Comparison of ENCODE assay signal across 1 cellular context in the genomic region with DNA sequence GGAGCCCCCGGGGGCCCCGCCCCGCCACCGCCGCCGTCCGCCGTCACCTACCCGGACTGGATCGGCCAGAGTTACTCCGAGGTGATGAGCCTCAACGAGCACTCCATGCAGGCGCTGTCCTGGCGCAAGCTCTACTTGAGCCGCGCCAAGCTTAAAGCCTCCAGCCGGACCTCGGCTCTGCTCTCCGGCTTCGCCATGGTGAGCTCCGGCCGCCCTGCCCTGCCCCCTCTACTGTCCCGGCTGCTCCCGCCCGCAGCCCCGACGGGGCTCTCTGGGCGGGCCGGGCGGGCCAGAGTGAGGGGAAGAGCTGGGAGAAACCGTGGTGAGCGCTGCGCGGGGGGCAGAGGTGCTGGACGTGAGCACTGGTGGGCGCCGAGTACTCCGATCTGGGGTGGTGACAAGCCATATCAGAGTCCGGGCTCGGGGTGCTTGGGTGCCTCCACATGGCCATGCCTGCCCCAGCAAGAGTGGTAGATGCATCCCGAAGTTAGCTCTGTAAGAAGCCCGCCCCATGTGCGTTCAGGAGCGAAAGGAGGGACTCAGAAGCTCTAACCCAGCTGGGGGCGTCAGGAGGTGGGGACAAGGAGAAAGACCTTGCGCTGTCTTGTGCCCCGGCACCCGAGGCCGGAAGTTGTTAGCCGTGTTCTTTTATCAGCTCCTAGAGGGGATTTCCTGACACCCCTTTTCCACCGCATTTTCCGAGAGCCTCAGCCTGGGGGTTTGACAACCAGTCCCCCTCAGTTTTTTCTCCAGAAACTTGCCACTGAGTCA.
A peak's percentile ranks its signal among the peaks of the same experiment; 100 is the strongest.
TF ChIP-seq lines count a peak whose summit lies in the region.

No MANE protein-coding gene starts in this region.

TF ChIP-seq in HepG2, 621 proteins besides CTCF, POLR2A, EP300 and RAD21 (continued from another document and continues in another):
- TF ChIP-seq, protein P1, sequence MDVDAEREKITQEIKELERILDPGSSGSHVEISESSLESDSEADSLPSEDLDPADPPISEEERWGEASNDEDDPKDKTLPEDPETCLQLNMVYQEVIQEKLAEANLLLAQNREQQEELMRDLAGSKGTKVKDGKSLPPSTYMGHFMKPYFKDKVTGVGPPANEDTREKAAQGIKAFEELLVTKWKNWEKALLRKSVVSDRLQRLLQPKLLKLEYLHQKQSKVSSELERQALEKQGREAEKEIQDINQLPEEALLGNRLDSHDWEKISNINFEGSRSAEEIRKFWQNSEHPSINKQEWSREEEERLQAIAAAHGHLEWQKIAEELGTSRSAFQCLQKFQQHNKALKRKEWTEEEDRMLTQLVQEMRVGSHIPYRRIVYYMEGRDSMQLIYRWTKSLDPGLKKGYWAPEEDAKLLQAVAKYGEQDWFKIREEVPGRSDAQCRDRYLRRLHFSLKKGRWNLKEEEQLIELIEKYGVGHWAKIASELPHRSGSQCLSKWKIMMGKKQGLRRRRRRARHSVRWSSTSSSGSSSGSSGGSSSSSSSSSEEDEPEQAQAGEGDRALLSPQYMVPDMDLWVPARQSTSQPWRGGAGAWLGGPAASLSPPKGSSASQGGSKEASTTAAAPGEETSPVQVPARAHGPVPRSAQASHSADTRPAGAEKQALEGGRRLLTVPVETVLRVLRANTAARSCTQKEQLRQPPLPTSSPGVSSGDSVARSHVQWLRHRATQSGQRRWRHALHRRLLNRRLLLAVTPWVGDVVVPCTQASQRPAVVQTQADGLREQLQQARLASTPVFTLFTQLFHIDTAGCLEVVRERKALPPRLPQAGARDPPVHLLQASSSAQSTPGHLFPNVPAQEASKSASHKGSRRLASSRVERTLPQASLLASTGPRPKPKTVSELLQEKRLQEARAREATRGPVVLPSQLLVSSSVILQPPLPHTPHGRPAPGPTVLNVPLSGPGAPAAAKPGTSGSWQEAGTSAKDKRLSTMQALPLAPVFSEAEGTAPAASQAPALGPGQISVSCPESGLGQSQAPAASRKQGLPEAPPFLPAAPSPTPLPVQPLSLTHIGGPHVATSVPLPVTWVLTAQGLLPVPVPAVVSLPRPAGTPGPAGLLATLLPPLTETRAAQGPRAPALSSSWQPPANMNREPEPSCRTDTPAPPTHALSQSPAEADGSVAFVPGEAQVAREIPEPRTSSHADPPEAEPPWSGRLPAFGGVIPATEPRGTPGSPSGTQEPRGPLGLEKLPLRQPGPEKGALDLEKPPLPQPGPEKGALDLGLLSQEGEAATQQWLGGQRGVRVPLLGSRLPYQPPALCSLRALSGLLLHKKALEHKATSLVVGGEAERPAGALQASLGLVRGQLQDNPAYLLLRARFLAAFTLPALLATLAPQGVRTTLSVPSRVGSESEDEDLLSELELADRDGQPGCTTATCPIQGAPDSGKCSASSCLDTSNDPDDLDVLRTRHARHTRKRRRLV (CRISPR knock-in tag; IDR thresholded peaks at IDR 0.05) = no peak
- no peak for TF ChIP-seq DPF2 (CRISPR knock-in tag; IDR thresholded peaks at IDR 0.05; ENCODE audit: borderline replicate concordance, low read depth)
- TF ChIP-seq BORCS8-MEF2B (CRISPR knock-in tag; IDR thresholded peaks at IDR 0.05) = no peak
- TF ChIP-seq KLF16 (CRISPR knock-in tag; IDR thresholded peaks at IDR 0.05) = no peak
- TF ChIP-seq MIXL1 (CRISPR knock-in tag; IDR thresholded peaks at IDR 0.05) = no peak
- no peak for TF ChIP-seq POGZ (CRISPR knock-in tag; IDR thresholded peaks at IDR 0.05)
- TF ChIP-seq, protein P2, sequence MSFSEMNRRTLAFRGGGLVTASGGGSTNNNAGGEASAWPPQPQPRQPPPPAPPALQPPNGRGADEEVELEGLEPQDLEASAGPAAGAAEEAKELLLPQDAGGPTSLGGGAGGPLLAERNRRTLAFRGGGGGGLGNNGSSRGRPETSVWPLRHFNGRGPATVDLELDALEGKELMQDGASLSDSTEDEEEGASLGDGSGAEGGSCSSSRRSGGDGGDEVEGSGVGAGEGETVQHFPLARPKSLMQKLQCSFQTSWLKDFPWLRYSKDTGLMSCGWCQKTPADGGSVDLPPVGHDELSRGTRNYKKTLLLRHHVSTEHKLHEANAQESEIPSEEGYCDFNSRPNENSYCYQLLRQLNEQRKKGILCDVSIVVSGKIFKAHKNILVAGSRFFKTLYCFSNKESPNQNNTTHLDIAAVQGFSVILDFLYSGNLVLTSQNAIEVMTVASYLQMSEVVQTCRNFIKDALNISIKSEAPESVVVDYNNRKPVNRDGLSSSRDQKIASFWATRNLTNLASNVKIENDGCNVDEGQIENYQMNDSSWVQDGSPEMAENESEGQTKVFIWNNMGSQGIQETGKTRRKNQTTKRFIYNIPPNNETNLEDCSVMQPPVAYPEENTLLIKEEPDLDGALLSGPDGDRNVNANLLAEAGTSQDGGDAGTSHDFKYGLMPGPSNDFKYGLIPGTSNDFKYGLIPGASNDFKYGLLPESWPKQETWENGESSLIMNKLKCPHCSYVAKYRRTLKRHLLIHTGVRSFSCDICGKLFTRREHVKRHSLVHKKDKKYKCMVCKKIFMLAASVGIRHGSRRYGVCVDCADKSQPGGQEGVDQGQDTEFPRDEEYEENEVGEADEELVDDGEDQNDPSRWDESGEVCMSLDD (CRISPR knock-in tag; IDR thresholded peaks at IDR 0.05; ENCODE audit: borderline replicate concordance) = peak; percentile 34; the same call in 1 of the 2 replicates
- no peak for TF ChIP-seq ZNF383 (CRISPR knock-in tag; IDR thresholded peaks at IDR 0.05; ENCODE audit: borderline replicate concordance)
- no peak for TF ChIP-seq ADNP (CRISPR knock-in tag; IDR thresholded peaks at IDR 0.05)
- TF ChIP-seq SETDB1 (CRISPR knock-in tag; IDR thresholded peaks at IDR 0.05; ENCODE audit: borderline replicate concordance) = no peak
- 0 out of 2 replicates have a peak, but pooled peaks have one; percentile 8 for TF ChIP-seq ZNF441 (CRISPR knock-in tag; IDR thresholded peaks at IDR 0.05; ENCODE audit: borderline replicate concordance)
- TF ChIP-seq HNRNPH1 (optimal IDR thresholded peaks at IDR 0.05; ENCODE audit: low read depth, low read length) = no peak
- TF ChIP-seq, protein P3, sequence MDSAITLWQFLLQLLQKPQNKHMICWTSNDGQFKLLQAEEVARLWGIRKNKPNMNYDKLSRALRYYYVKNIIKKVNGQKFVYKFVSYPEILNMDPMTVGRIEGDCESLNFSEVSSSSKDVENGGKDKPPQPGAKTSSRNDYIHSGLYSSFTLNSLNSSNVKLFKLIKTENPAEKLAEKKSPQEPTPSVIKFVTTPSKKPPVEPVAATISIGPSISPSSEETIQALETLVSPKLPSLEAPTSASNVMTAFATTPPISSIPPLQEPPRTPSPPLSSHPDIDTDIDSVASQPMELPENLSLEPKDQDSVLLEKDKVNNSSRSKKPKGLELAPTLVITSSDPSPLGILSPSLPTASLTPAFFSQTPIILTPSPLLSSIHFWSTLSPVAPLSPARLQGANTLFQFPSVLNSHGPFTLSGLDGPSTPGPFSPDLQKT (CRISPR knock-in tag; IDR thresholded peaks at IDR 0.05; ENCODE audit: borderline replicate concordance) = no peak
- TF ChIP-seq ZNF501 (CRISPR knock-in tag; IDR thresholded peaks at IDR 0.05) = peak; percentile 51; the same call in 1 of the 2 replicates
- no peak for TF ChIP-seq ATF1 (CRISPR knock-in tag; IDR thresholded peaks at IDR 0.05)
- TF ChIP-seq ZFP36L2 (CRISPR knock-in tag; IDR thresholded peaks at IDR 0.05) = no peak
- TF ChIP-seq, protein P4, sequence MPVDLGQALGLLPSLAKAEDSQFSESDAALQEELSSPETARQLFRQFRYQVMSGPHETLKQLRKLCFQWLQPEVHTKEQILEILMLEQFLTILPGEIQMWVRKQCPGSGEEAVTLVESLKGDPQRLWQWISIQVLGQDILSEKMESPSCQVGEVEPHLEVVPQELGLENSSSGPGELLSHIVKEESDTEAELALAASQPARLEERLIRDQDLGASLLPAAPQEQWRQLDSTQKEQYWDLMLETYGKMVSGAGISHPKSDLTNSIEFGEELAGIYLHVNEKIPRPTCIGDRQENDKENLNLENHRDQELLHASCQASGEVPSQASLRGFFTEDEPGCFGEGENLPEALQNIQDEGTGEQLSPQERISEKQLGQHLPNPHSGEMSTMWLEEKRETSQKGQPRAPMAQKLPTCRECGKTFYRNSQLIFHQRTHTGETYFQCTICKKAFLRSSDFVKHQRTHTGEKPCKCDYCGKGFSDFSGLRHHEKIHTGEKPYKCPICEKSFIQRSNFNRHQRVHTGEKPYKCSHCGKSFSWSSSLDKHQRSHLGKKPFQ (CRISPR knock-in tag; IDR thresholded peaks at IDR 0.05; ENCODE audit: insufficient replicate concordance) = no peak
- no peak for TF ChIP-seq IKZF4 (CRISPR knock-in tag; IDR thresholded peaks at IDR 0.05; ENCODE audit: borderline replicate concordance, low read depth, not compliant biosample characterization)
- no peak for TF ChIP-seq NFE2L2 (IDR thresholded peaks at IDR 0.05; ENCODE audit: low read length)
- TF ChIP-seq, protein P5, sequence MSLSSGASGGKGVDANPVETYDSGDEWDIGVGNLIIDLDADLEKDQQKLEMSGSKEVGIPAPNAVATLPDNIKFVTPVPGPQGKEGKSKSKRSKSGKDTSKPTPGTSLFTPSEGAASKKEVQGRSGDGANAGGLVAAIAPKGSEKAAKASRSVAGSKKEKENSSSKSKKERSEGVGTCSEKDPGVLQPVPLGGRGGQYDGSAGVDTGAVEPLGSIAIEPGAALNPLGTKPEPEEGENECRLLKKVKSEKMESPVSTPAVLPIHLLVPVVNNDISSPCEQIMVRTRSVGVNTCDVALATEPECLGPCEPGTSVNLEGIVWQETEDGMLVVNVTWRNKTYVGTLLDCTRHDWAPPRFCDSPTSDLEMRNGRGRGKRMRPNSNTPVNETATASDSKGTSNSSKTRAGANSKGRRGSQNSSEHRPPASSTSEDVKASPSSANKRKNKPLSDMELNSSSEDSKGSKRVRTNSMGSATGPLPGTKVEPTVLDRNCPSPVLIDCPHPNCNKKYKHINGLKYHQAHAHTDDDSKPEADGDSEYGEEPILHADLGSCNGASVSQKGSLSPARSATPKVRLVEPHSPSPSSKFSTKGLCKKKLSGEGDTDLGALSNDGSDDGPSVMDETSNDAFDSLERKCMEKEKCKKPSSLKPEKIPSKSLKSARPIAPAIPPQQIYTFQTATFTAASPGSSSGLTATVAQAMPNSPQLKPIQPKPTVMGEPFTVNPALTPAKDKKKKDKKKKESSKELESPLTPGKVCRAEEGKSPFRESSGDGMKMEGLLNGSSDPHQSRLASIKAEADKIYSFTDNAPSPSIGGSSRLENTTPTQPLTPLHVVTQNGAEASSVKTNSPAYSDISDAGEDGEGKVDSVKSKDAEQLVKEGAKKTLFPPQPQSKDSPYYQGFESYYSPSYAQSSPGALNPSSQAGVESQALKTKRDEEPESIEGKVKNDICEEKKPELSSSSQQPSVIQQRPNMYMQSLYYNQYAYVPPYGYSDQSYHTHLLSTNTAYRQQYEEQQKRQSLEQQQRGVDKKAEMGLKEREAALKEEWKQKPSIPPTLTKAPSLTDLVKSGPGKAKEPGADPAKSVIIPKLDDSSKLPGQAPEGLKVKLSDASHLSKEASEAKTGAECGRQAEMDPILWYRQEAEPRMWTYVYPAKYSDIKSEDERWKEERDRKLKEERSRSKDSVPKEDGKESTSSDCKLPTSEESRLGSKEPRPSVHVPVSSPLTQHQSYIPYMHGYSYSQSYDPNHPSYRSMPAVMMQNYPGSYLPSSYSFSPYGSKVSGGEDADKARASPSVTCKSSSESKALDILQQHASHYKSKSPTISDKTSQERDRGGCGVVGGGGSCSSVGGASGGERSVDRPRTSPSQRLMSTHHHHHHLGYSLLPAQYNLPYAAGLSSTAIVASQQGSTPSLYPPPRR (CRISPR knock-in tag; IDR thresholded peaks at IDR 0.05; ENCODE audit: borderline replicate concordance) = no peak
- TF ChIP-seq, protein P6, sequence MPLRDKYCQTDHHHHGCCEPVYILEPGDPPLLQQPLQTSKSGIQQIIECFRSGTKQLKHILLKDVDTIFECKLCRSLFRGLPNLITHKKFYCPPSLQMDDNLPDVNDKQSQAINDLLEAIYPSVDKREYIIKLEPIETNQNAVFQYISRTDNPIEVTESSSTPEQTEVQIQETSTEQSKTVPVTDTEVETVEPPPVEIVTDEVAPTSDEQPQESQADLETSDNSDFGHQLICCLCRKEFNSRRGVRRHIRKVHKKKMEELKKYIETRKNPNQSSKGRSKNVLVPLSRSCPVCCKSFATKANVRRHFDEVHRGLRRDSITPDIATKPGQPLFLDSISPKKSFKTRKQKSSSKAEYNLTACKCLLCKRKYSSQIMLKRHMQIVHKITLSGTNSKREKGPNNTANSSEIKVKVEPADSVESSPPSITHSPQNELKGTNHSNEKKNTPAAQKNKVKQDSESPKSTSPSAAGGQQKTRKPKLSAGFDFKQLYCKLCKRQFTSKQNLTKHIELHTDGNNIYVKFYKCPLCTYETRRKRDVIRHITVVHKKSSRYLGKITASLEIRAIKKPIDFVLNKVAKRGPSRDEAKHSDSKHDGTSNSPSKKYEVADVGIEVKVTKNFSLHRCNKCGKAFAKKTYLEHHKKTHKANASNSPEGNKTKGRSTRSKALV (CRISPR knock-in tag; IDR thresholded peaks at IDR 0.05) = no peak
- no peak for TF ChIP-seq JUND (CRISPR knock-in tag; IDR thresholded peaks at IDR 0.05)
- 0 out of 2 replicates have a peak, but pooled peaks have one; percentile 23 for TF ChIP-seq ZNF263 (CRISPR knock-in tag; IDR thresholded peaks at IDR 0.05)
- no peak for TF ChIP-seq POLR2AphosphoS5 (IDR thresholded peaks at IDR 0.05; ENCODE audit: low read depth, low read length)
- TF ChIP-seq RARA (CRISPR knock-in tag; IDR thresholded peaks at IDR 0.05) = no peak
- TF ChIP-seq, protein P7, sequence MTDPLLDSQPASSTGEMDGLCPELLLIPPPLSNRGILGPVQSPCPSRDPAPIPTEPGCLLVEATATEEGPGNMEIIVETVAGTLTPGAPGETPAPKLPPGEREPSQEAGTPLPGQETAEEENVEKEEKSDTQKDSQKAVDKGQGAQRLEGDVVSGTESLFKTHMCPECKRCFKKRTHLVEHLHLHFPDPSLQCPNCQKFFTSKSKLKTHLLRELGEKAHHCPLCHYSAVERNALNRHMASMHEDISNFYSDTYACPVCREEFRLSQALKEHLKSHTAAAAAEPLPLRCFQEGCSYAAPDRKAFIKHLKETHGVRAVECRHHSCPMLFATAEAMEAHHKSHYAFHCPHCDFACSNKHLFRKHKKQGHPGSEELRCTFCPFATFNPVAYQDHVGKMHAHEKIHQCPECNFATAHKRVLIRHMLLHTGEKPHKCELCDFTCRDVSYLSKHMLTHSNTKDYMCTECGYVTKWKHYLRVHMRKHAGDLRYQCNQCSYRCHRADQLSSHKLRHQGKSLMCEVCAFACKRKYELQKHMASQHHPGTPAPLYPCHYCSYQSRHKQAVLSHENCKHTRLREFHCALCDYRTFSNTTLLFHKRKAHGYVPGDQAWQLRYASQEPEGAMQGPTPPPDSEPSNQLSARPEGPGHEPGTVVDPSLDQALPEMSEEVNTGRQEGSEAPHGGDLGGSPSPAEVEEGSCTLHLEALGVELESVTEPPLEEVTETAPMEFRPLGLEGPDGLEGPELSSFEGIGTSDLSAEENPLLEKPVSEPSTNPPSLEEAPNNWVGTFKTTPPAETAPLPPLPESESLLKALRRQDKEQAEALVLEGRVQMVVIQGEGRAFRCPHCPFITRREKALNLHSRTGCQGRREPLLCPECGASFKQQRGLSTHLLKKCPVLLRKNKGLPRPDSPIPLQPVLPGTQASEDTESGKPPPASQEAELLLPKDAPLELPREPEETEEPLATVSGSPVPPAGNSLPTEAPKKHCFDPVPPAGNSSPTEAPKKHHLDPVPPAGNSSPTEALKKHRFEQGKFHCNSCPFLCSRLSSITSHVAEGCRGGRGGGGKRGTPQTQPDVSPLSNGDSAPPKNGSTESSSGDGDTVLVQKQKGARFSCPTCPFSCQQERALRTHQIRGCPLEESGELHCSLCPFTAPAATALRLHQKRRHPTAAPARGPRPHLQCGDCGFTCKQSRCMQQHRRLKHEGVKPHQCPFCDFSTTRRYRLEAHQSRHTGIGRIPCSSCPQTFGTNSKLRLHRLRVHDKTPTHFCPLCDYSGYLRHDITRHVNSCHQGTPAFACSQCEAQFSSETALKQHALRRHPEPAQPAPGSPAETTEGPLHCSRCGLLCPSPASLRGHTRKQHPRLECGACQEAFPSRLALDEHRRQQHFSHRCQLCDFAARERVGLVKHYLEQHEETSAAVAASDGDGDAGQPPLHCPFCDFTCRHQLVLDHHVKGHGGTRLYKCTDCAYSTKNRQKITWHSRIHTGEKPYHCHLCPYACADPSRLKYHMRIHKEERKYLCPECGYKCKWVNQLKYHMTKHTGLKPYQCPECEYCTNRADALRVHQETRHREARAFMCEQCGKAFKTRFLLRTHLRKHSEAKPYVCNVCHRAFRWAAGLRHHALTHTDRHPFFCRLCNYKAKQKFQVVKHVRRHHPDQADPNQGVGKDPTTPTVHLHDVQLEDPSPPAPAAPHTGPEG (CRISPR knock-in tag; IDR thresholded peaks at IDR 0.05) = no peak
- TF ChIP-seq NCOA2 (CRISPR knock-in tag; IDR thresholded peaks at IDR 0.05) = no peak
